In genomic region chr17:78411241-78411855, GRCh38 we compare ENCODE assay signal across 11 cellular contexts. TPM values are rescaled to one million over a fixed set of nuclear protein-coding genes. Genes with fewer than 3 reads are reported as not detected.
DNase-seq lines count a peak whose midpoint lies in the region; ATAC-seq and TF ChIP-seq lines count a peak whose summit lies in the region.
"Had no signal": no experiment of that assay in that cellular context is flagged by ENCODE, and none has a peak within 500 bp of the region (broad histone marks: within the 10 kb centered on the region; RNA-seq: fewer than 3 reads in every experiment).

No MANE protein-coding gene starts in this region.

- TF ChIP-seq POLR2A in suprapubic skin (IDR thresholded peaks at IDR 0.05) = no peak

- no peak overlapping the region for H3K4me3 ChIP-seq in GM23338
- H3K4me3 ChIP-seq in right cardiac atrium (ENCODE audit: low read length) = no peak overlapping the region
- no peak overlapping the region for H3K4me3 ChIP-seq in rectal smooth muscle tissue (ENCODE audit: low read length)
- H3K4me3 ChIP-seq in suprapubic skin = no peak overlapping the region
- H3K4me3 ChIP-seq: ascending aorta, GM12878 had no signal

- H3K27me3 Mint-ChIP-seq in GM23338 (ENCODE audit: insufficient read depth, low read depth, poor library complexity) = peaks cover 16% of the 10 kb centered on the region
- H3K27me3 Mint-ChIP-seq in activated CD8-positive, alpha-beta T cell treated with anti-CD3 and anti-CD28 coated beads for 36 hours = no peaks in the 10 kb centered on the region

- peaks cover 70% of the 10 kb centered on the region for H3K79me2 ChIP-seq in GM23338 (replicated peaks; ENCODE audit: insufficient read depth)

- POLR2A ChIA-PET in activated CD8-positive, alpha-beta T cell treated with anti-CD3 and anti-CD28 coated beads for 36 hours (lab: Charles Lee) = interaction anchor here (0.8 to 1.1 kb wide), 3 partner anchors 10 to 47 kb away, joined by 3 to 4 read pairs (median 3); no protein-coding TSS in a partner anchor

- H3K27ac ChIP-seq in GM23338 (ENCODE audit: low read depth) (peak overlapping the region; percentile 87), right cardiac atrium (ENCODE audit: low read length) (peak overlapping the region; percentile 79), rectal smooth muscle tissue (ENCODE audit: low read depth, low read length) (peak overlapping the region; percentile 30), suprapubic skin (no peak overlapping the region)
- H3K27ac ChIP-seq: ascending aorta had no signal

- H3K4me2 ChIP-seq in GM23338 = no peak overlapping the region

- intact Hi-C loops in activated CD8-positive, alpha-beta T cell treated with anti-CD3 and anti-CD28 coated beads for 36 hours (cut with micrococcal nuclease) = no loop called here
- intact Hi-C loops in right cardiac atrium (cut with DNase I) = no loop called here

- H3K9ac ChIP-seq in rectal smooth muscle tissue (ENCODE audit: low read length) = no peak overlapping the region

- peaks cover 21% of the 10 kb centered on the region for H4K20me1 ChIP-seq in GM23338 (replicated peaks; ENCODE audit: insufficient read depth)

- H3K27me3 ChIP-seq in GM23338 (ENCODE audit: insufficient read depth) (no peaks in the 10 kb centered on the region), right cardiac atrium (ENCODE audit: control insufficient read depth, insufficient read depth) (no peaks in the 10 kb centered on the region), rectal smooth muscle tissue (ENCODE audit: control insufficient read depth, insufficient read depth, low read length) (no peaks in the 10 kb centered on the region), suprapubic skin (no peaks in the 10 kb centered on the region)
- H3K27me3 ChIP-seq: ascending aorta had no signal

- H3K36me3 ChIP-seq in GM23338 (ENCODE audit: insufficient read depth) (peaks cover 7% of the 10 kb centered on the region; the same call in 1 of the 2 replicates), rectal smooth muscle tissue (ENCODE audit: control insufficient read depth, insufficient read depth, low read length) (peaks cover 5% of the 10 kb centered on the region), suprapubic skin (peaks cover 25% of the 10 kb centered on the region)

- peak overlapping the region; percentile 51 for H3K27ac Mint-ChIP-seq in GM23338
- peak overlapping the region; percentile 70 for H3K27ac Mint-ChIP-seq in activated CD8-positive, alpha-beta T cell treated with anti-CD3 and anti-CD28 coated beads for 36 hours

- no peak; the same call in 2 of the 3 replicates for ATAC-seq in GM23338
- no peak for ATAC-seq in activated CD8-positive, alpha-beta T cell treated with anti-CD3 and anti-CD28 coated beads for 36 hours
- ATAC-seq in right cardiac atrium = peak; percentile 68
- no peak for ATAC-seq in HG03159 (IDR thresholded peaks at IDR 0.05; ENCODE audit: unreplicated experiment)
- ATAC-seq: GM12878 had no signal

- H3K9me2 ChIP-seq in GM23338 (ENCODE audit: insufficient read depth) = no peaks in the 10 kb centered on the region

- DNase-seq in GM23338 (ENCODE audit: low spot score) = no peak
- DNase-seq in activated CD8-positive, alpha-beta T cell treated with anti-CD3 and anti-CD28 coated beads for 36 hours = no peak
- peak in 2 of 3 donors; percentile 53 to 69 for DNase-seq in right cardiac atrium
- no peak for DNase-seq in suprapubic skin (ENCODE audit: low spot score in 2 of 2)
- no peak for DNase-seq in SHP77 treated with DMSO at 0.1 percent for 48 hours (lab: John Stamatoyannopoulos, UW)
- DNase-seq in NCI-H1092 treated with DMSO at 0.1 percent for 48 hours (lab: John Stamatoyannopoulos, UW) = no peak
- DNase-seq: activated CD4-positive, CD25-positive, alpha-beta regulatory T cell treated with anti-CD3 and anti-CD28 coated beads, Interleukin-2, amount 50 U/mL, for 72 hours had no signal

- no peaks in the 10 kb centered on the region for H3K9me3 ChIP-seq in right cardiac atrium (ENCODE audit: control insufficient read depth, low read length)
- H3K9me3 ChIP-seq in suprapubic skin = no peaks in the 10 kb centered on the region
- H3K9me3 ChIP-seq: ascending aorta had no signal

- peaks cover 12% of the 10 kb centered on the region; the same call in 1 of the 2 replicates for H3F3A ChIP-seq in GM23338 (replicated peaks; ENCODE audit: low read depth)

- H3K4me1 Mint-ChIP-seq in GM23338 = peaks cover 36% of the 10 kb centered on the region
- peaks cover 66% of the 10 kb centered on the region for H3K4me1 Mint-ChIP-seq in activated CD8-positive, alpha-beta T cell treated with anti-CD3 and anti-CD28 coated beads for 36 hours (ENCODE audit: low read depth)

- TF ChIP-seq CTCF in GM23338 (conservative IDR thresholded peaks at IDR 0.05; ENCODE audit: low read depth in 2 of 2) (no peak), suprapubic skin (IDR thresholded peaks at IDR 0.05) (no peak)
- TF ChIP-seq CTCF in activated CD8-positive, alpha-beta T cell treated with anti-CD3 and anti-CD28 coated beads for 36 hours (IDR thresholded peaks at IDR 0.05) = no peak

- H3K4me1 ChIP-seq in GM23338 (ENCODE audit: insufficient read depth) = peaks cover 3% of the 10 kb centered on the region; the same call in 1 of the 2 replicates
- H3K4me1 ChIP-seq in right cardiac atrium (ENCODE audit: control insufficient read depth, insufficient read depth, low read length) = peaks cover 32% of the 10 kb centered on the region
- no peaks in the 10 kb centered on the region for H3K4me1 ChIP-seq in rectal smooth muscle tissue (ENCODE audit: control insufficient read depth, insufficient read depth, low read length)
- H3K4me1 ChIP-seq in suprapubic skin = peaks cover 60% of the 10 kb centered on the region
- H3K4me1 ChIP-seq: ascending aorta had no signal

- H3K36me3 Mint-ChIP-seq in GM23338 (ENCODE audit: low read depth) = peaks cover 30% of the 10 kb centered on the region
- peaks cover 32% of the 10 kb centered on the region for H3K36me3 Mint-ChIP-seq in activated CD8-positive, alpha-beta T cell treated with anti-CD3 and anti-CD28 coated beads for 36 hours (ENCODE audit: low read depth)

- TF ChIP-seq EP300 in suprapubic skin (IDR thresholded peaks at IDR 0.05) = no peak

- H3K4me3 Mint-ChIP-seq in GM23338 = no peak overlapping the region
- H3K4me3 Mint-ChIP-seq in activated CD8-positive, alpha-beta T cell treated with anti-CD3 and anti-CD28 coated beads for 36 hours = no peak overlapping the region

- H3K9me3 Mint-ChIP-seq in GM23338 = no peaks in the 10 kb centered on the region
- no peaks in the 10 kb centered on the region for H3K9me3 Mint-ChIP-seq in activated CD8-positive, alpha-beta T cell treated with anti-CD3 and anti-CD28 coated beads for 36 hours

- WGBS in right cardiac atrium = 46% methylated on average over 17 of the region's 17 CpGs
- WGBS in suprapubic skin = 85% methylated on average over 11 of the region's 17 CpGs

- no peak overlapping the region for H2AFZ ChIP-seq in GM23338

- CTCF ChIA-PET in activated CD8-positive, alpha-beta T cell treated with anti-CD3 and anti-CD28 coated beads for 36 hours (lab: Charles Lee) = interaction anchor here (0.7 to 3.5 kb wide), 8 partner anchors 10 to 50 kb away, joined by 3 to 15 read pairs (median 4); no protein-coding TSS in a partner anchor

TF ChIP-seq in GM23338, 12 proteins besides CTCF, POLR2A, EP300 and RAD21:
- TF ChIP-seq ZNF331 (CRISPR knock-in tag; IDR thresholded peaks at IDR 0.05; ENCODE audit: low read depth) (no peak), NANOG (IDR thresholded peaks at IDR 0.05; ENCODE audit: borderline replicate concordance) (no peak), JUNB (IDR thresholded peaks at IDR 0.05; ENCODE audit: unreplicated experiment) (no peak), ZNF114 (CRISPR knock-in tag; IDR thresholded peaks at IDR 0.05) (no peak), STAT1 (IDR thresholded peaks at IDR 0.05; ENCODE audit: unreplicated experiment) (no peak)

RNA-seq across cellular contexts. Expression of gene PGS1, which starts 32.9 kb away (rescaled TPM):
- 65.8 and 67.1 TPM in 2 replicates for total RNA-seq in GM23338 (2014; rRNA removed; shearing (Covaris generic))
- polyA plus RNA-seq in GM23338 (2016; fragmentation: Nextera tagmentation; extraction: Ambion mirVana) (42.5 and 43.9 TPM in 2 replicates), right cardiac atrium (13.9 TPM)
- 10 to 100 TPM; 42.1 to 43.3 TPM for total RNA-seq in activated CD8-positive, alpha-beta T cell treated with anti-CD3 and anti-CD28 coated beads for 36 hours
- total RNA-seq in right cardiac atrium (10 to 100 TPM; 20.2 to 22.2 (median 20.8) TPM), suprapubic skin (10 to 100 TPM; 23.9 to 51.7 (median 34.2) TPM)

RNA-seq across cellular contexts. Expression of gene SOCS3, which starts 51.5 kb away (rescaled TPM):
- total RNA-seq in GM23338 (2014; rRNA removed; shearing (Covaris generic)) = 25.1 and 32.9 TPM in 2 replicates
- polyA plus RNA-seq in GM23338 (2016; fragmentation: Nextera tagmentation; extraction: Ambion mirVana) (13.2 TPM in 2 replicates), right cardiac atrium (52.6 TPM)
- total RNA-seq in activated CD8-positive, alpha-beta T cell treated with anti-CD3 and anti-CD28 coated beads for 36 hours = 10 to 100 TPM; 48.6 to 49.1 TPM
- total RNA-seq in right cardiac atrium (10 to 100 TPM in 3 of 4 donors, 1 to 10 TPM in 1; 6.6 to 51.2 (median 11.6) TPM), suprapubic skin (100 to 1,000 TPM in 1 of 4 donors, 10 to 100 TPM in 3; 33.2 to 264 (median 60.9) TPM)

Comparison
In these comparisons a context has a peak if more than half of its experiments do, and no peak if none do; other contexts are left out.
1. ATAC-seq: peak in right cardiac atrium (2 of 2); none in GM23338 (single experiment), activated CD8-positive, alpha-beta T cell treated with anti-CD3 and anti-CD28 coated beads for 36 hours (single experiment) and HG03159 (single experiment).
2. DNase-seq: peak in right cardiac atrium (2 of 3); none in GM23338 (single experiment), activated CD8-positive, alpha-beta T cell treated with anti-CD3 and anti-CD28 coated beads for 36 hours (single experiment), suprapubic skin (0 of 2), SHP77 treated with DMSO at 0.1 percent for 48 hours (single experiment) and NCI-H1092 treated with DMSO at 0.1 percent for 48 hours (single experiment).